Comparison of ENCODE assay signal across 10 cellular contexts in the genomic region with DNA sequence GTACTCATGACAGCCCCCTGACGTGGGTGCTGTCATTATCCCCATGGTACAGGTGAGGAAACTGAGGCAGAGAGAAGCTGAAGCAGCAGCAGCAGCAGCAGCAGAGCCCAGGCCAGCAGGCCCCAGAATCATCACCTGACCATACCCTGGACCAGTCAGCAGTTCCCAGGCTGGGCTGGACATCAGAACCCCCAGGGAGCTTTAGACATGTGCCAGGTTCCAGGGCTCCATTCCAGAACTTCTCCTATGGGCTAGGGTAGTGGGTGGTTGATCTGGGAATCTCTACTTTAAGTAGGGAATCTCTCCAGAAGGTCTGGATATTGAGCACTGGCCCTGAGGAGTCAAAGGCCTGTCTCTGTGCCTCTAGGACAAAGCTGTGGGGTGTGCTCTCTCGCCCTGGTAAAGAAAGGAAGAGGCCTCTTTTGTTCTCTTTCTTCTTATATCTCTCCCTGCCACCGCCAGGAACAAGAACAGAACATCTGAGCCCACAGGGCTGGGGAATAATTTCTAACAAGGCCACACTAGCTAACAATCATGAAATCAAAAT. TPM values are rescaled to one million over a fixed set of nuclear protein-coding genes. Genes with fewer than 3 reads are reported as not detected.
A peak's percentile ranks its signal among the peaks of the same experiment; 100 is the strongest.
DNase-seq lines count a peak whose midpoint lies in the region; ATAC-seq, FAIRE-seq and TF ChIP-seq lines count a peak whose summit lies in the region.
"Had no signal": no experiment of that assay in that cellular context is flagged by ENCODE, and none has a peak within 500 bp of the region (broad histone marks: within the 10 kb centered on the region; RNA-seq: fewer than 3 reads in every experiment).

No MANE protein-coding gene starts in this region.

- no peak for DNase-seq in activated naive CD8-positive, alpha-beta T cell treated with anti-CD3 and anti-CD28 coated beads, Interleukin-2, amount 50 U/mL, for 24 hours
- DNase-seq in dorsolateral prefrontal cortex (no peak), HUDEP-2 (lab: John Stamatoyannopoulos, UW; ENCODE audit: unreplicated experiment in 76 of 76) (no peak), GM12892 (ENCODE audit: insufficient read length) (no peak)
- DNase-seq in natural killer cell treated with Interleukin-12 subunit alpha and Interleukin-12 subunit beta and Interleukin-15 and Interleukin-18, amount 100 ng/mL, for 72 hours (ENCODE audit: low spot score): no peak
- DNase-seq: effector CD4-positive, alpha-beta T cell; stimulated activated CD4-positive, alpha-beta T cell treated with anti-CD3 and anti-CD28 coated beads, Interleukin-15, amount 100 ng/mL, for 24 hours had no signal

- H3K36me3 ChIP-seq in urinary bladder (ENCODE audit: insufficient read depth): peaks cover 3% of the 10 kb centered on the region

- TF ChIP-seq POLR2A in GM12892 (IDR thresholded peaks at IDR 0.05; ENCODE audit: low read depth, low read length): no peak

- TF ChIP-seq CTCF in dorsolateral prefrontal cortex (IDR thresholded peaks at IDR 0.05 in 54 of 56, conservative IDR thresholded peaks at IDR 0.05 in 2 of 56; ENCODE audit: low read depth in 1 of 56, partially characterized antibody in 56 of 56): peak in 1 of 56 donors; percentile 13

- WGBS in urinary bladder: 73% methylated on average over 3 of the region's 3 CpGs

- H3K27ac ChIP-seq in dorsolateral prefrontal cortex (peak overlapping the region; percentile 63 to 97 (median 91)), urinary bladder (ENCODE audit: low read depth) (peak overlapping the region; percentile 82)

- H3K4me1 Mint-ChIP-seq in activated naive CD8-positive, alpha-beta T cell (ENCODE audit: low read depth): no peaks in the 10 kb centered on the region
- H3K4me1 Mint-ChIP-seq in activated naive CD8-positive, alpha-beta T cell treated with anti-CD3 and anti-CD28 coated beads, Interleukin-2, amount 50 U/mL, for 24 hours: peaks cover 6% of the 10 kb centered on the region
- peaks cover 15 to 20% of the 10 kb centered on the region in 2 donors for H3K4me1 Mint-ChIP-seq in natural killer cell treated with Interleukin-12 subunit alpha and Interleukin-12 subunit beta and Interleukin-15 and Interleukin-18, amount 100 ng/mL, for 72 hours (ENCODE audit: low read depth in 2 of 2)

- no peak for ATAC-seq in activated naive CD8-positive, alpha-beta T cell treated with anti-CD3 and anti-CD28 coated beads, Interleukin-2, amount 50 U/mL, for 24 hours
- ATAC-seq in natural killer cell treated with Interleukin-12 subunit alpha and Interleukin-12 subunit beta and Interleukin-15 and Interleukin-18, amount 100 ng/mL, for 72 hours: no peak
- no peak for ATAC-seq in HG03378 (IDR thresholded peaks at IDR 0.05; ENCODE audit: unreplicated experiment)

- H3K4me1 ChIP-seq in urinary bladder (ENCODE audit: insufficient read depth): no peaks in the 10 kb centered on the region

- no peak for FAIRE-seq in GM12892 (lab: Jason Lieb, UNC)

- H3K27ac Mint-ChIP-seq in activated naive CD8-positive, alpha-beta T cell: peak overlapping the region; percentile 22
- no peak overlapping the region for H3K27ac Mint-ChIP-seq in activated naive CD8-positive, alpha-beta T cell treated with anti-CD3 and anti-CD28 coated beads, Interleukin-2, amount 50 U/mL, for 24 hours
- H3K27ac Mint-ChIP-seq in natural killer cell treated with Interleukin-12 subunit alpha and Interleukin-12 subunit beta and Interleukin-15 and Interleukin-18, amount 100 ng/mL, for 72 hours: peak overlapping the region; percentile 57 to 60

- H3K4me3 ChIP-seq in dorsolateral prefrontal cortex: peak overlapping the region in 2 of 59 donors; percentile 8 to 20
- H3K4me3 ChIP-seq in urinary bladder (ENCODE audit: low read depth, low read length): no peak overlapping the region

- no peaks in the 10 kb centered on the region for H3K36me3 Mint-ChIP-seq in activated naive CD8-positive, alpha-beta T cell
- peaks cover 4% of the 10 kb centered on the region for H3K36me3 Mint-ChIP-seq in activated naive CD8-positive, alpha-beta T cell treated with anti-CD3 and anti-CD28 coated beads, Interleukin-2, amount 50 U/mL, for 24 hours (ENCODE audit: low read depth)
- no peaks in the 10 kb centered on the region for H3K36me3 Mint-ChIP-seq in natural killer cell treated with Interleukin-12 subunit alpha and Interleukin-12 subunit beta and Interleukin-15 and Interleukin-18, amount 100 ng/mL, for 72 hours

- H3K4me3 Mint-ChIP-seq in activated naive CD8-positive, alpha-beta T cell: no peak overlapping the region
- no peak overlapping the region for H3K4me3 Mint-ChIP-seq in activated naive CD8-positive, alpha-beta T cell treated with anti-CD3 and anti-CD28 coated beads, Interleukin-2, amount 50 U/mL, for 24 hours
- H3K4me3 Mint-ChIP-seq in natural killer cell treated with Interleukin-12 subunit alpha and Interleukin-12 subunit beta and Interleukin-15 and Interleukin-18, amount 100 ng/mL, for 72 hours: no peak overlapping the region

- no peaks in the 10 kb centered on the region for H3K27me3 Mint-ChIP-seq in activated naive CD8-positive, alpha-beta T cell
- H3K27me3 Mint-ChIP-seq in activated naive CD8-positive, alpha-beta T cell treated with anti-CD3 and anti-CD28 coated beads, Interleukin-2, amount 50 U/mL, for 24 hours: no peaks in the 10 kb centered on the region
- H3K27me3 Mint-ChIP-seq in natural killer cell treated with Interleukin-12 subunit alpha and Interleukin-12 subunit beta and Interleukin-15 and Interleukin-18, amount 100 ng/mL, for 72 hours: no peaks in the 10 kb centered on the region

- intact Hi-C loops in dorsolateral prefrontal cortex (cut with DNase I): loop anchor here in 1 of 2 donors (10.0 kb wide), 1 partner anchor 154 kb away; no protein-coding TSS in a partner anchor

- no peaks in the 10 kb centered on the region for H3K27me3 ChIP-seq in dorsolateral prefrontal cortex

- no peaks in the 10 kb centered on the region for H3K9me3 Mint-ChIP-seq in activated naive CD8-positive, alpha-beta T cell (ENCODE audit: low read depth)
- H3K9me3 Mint-ChIP-seq in activated naive CD8-positive, alpha-beta T cell treated with anti-CD3 and anti-CD28 coated beads, Interleukin-2, amount 50 U/mL, for 24 hours: no peaks in the 10 kb centered on the region
- H3K9me3 Mint-ChIP-seq in natural killer cell treated with Interleukin-12 subunit alpha and Interleukin-12 subunit beta and Interleukin-15 and Interleukin-18, amount 100 ng/mL, for 72 hours: no peaks in the 10 kb centered on the region

RNA-seq across cellular contexts. Expression of a gene that starts 26.6 kb away (rescaled TPM):
- total RNA-seq in dorsolateral prefrontal cortex: 100 to 1,000 TPM in 1 of 120 experiments, 10 to 100 TPM in 67, 1 to 10 TPM in 52; 3.4 to 113 (median 10.9) TPM
- 10 to 100 TPM; 19.7 to 43.0 TPM for total RNA-seq in natural killer cell treated with Interleukin-12 subunit alpha and Interleukin-12 subunit beta and Interleukin-15 and Interleukin-18, amount 100 ng/mL, for 72 hours
- 8.4 TPM for total RNA-seq in urinary bladder
- 32.4 TPM for polyA plus RNA-seq in urinary bladder
- 3.5 TPM for polyA plus RNA-seq in GM12892 (2012; ENCODE audit: missing spikeins)

RNA-seq across cellular contexts. Expression of a gene that starts 44.4 kb away (rescaled TPM):
- total RNA-seq in dorsolateral prefrontal cortex: 100 to 1,000 TPM in 119 of 120 experiments, 10 to 100 TPM in 1; 99.7 to 274 (median 141) TPM
- 10 to 100 TPM; 59.4 to 59.8 TPM for total RNA-seq in natural killer cell treated with Interleukin-12 subunit alpha and Interleukin-12 subunit beta and Interleukin-15 and Interleukin-18, amount 100 ng/mL, for 72 hours
- total RNA-seq in urinary bladder: 24.8 TPM
- 51.5 TPM for polyA plus RNA-seq in urinary bladder
- polyA plus RNA-seq in GM12892 (2012; ENCODE audit: missing spikeins): 3.6 TPM

RNA-seq across cellular contexts. Expression of a gene that starts 46.8 kb away (rescaled TPM):
- total RNA-seq in dorsolateral prefrontal cortex (100 to 1,000 TPM in 17 of 120 experiments, 10 to 100 TPM in 103; 45.0 to 160 (median 76.4) TPM), urinary bladder (21.2 TPM)
- total RNA-seq in natural killer cell treated with Interleukin-12 subunit alpha and Interleukin-12 subunit beta and Interleukin-15 and Interleukin-18, amount 100 ng/mL, for 72 hours: 10 to 100 TPM; 24.5 to 40.1 TPM
- 21.1 TPM for polyA plus RNA-seq in urinary bladder
- polyA plus RNA-seq in GM12892 (2012; ENCODE audit: missing spikeins): 16.3 TPM
